Comparison of ENCODE assay signal across 8 cellular contexts in the genomic region with DNA sequence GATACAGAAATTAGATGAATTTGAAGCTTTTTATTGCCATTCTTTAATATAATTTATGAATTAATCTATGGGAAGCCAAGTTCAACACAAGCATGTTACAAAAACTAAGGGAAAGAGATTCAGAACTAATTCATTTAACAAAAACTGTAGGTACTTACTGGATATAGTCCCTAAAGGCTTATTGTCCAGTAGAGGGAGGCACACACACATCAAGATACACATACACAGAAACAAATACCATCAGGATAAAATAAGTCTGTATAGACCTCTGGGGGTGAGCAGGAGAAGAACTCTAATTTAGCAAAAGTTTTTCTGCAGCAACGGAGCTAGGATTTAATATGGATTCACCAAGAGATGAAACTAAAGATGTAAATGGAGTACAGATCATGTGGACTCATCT.
DNase-seq lines count a peak whose midpoint lies in the region; TF ChIP-seq lines count a peak whose summit lies in the region.

No MANE protein-coding gene starts in this region.

- 17 to 32% (median 24%) methylated on average over 1 of the region's 1 CpG for WGBS in adrenal gland, 4 donors
- WGBS in testis, 2 donors, result 31 to 50% methylated on average over 1 of the region's 1 CpG

- no peak overlapping the region for H3K27ac ChIP-seq in adrenal gland
- H3K27ac ChIP-seq in testis, result no peak overlapping the region

- no peak overlapping the region for H3K4me2 ChIP-seq in Loucy (ENCODE audit: low read depth, low read length, poor library complexity, severe bottlenecking)

- DNase-seq in DMS114 treated with DMSO at 0.1 percent for 48 hours (lab: John Stamatoyannopoulos, UW; ENCODE audit: unreplicated experiment) (peak; percentile 31), adrenal gland (peak in 1 of 7 donors; percentile 4), left kidney (ENCODE audit: low read depth, low spot score) (peak; percentile 53), testis (no peak), cortex of kidney (lab: John Stamatoyannopoulos, UW) (no peak)
- no peak for DNase-seq in stimulated activated CD4-positive, alpha-beta T cell treated with anti-CD3 and anti-CD28 coated beads, Interleukin-15, amount 100 ng/mL, for 24 hours
- no peak for DNase-seq in stimulated activated CD4-positive, alpha-beta T cell treated with anti-CD3 and anti-CD28 coated beads, Interleukin-1b, Interleukin-23, amount 100 ng/mL, for 48 hours

- H3K4me1 ChIP-seq in Loucy (ENCODE audit: insufficient read depth, low read length, poor library complexity, severe bottlenecking) (peaks cover 3% of the 10 kb centered on the region), adrenal gland (replicated peaks in 1 of 2) (no peaks in the 10 kb centered on the region), testis (no peaks in the 10 kb centered on the region)

- H3K79me2 ChIP-seq in Loucy (ENCODE audit: insufficient read depth, low read length), result no peaks in the 10 kb centered on the region

- intact Hi-C loops in adrenal gland (cut with DNase I), result loop anchor here (5.0 to 10.0 kb wide), 2 partner anchors 160 to 163 kb away; no protein-coding TSS in a partner anchor
- intact Hi-C loops in testis (cut with DNase I; ENCODE audit: low total_unique reads), result loop anchor here (10.0 kb wide), 1 partner anchor 160 kb away; no protein-coding TSS in a partner anchor

- H2AFZ ChIP-seq in Loucy (ENCODE audit: low read length), result no peak overlapping the region

- H4K20me1 ChIP-seq in Loucy (ENCODE audit: insufficient read depth, low read length, poor library complexity, severe bottlenecking), result no peaks in the 10 kb centered on the region

- H3K36me3 ChIP-seq in Loucy (ENCODE audit: insufficient read depth, low read length), result no peaks in the 10 kb centered on the region
- no peaks in the 10 kb centered on the region for H3K36me3 ChIP-seq in adrenal gland (replicated peaks in 1 of 2)
- H3K36me3 ChIP-seq in testis (ENCODE audit: low read depth, missing control alignments), result no peaks in the 10 kb centered on the region

- no peaks in the 10 kb centered on the region for H3K9me2 ChIP-seq in Loucy (replicated peaks; ENCODE audit: low read depth, low read length)

- H3K27me3 ChIP-seq in Loucy (ENCODE audit: insufficient read depth, low read length, poor library complexity, severe bottlenecking) (no peaks in the 10 kb centered on the region), adrenal gland (no peaks in the 10 kb centered on the region), testis (no peaks in the 10 kb centered on the region)

- no peaks in the 10 kb centered on the region for H3F3A ChIP-seq in Loucy (ENCODE audit: low read depth)

- H3K9me3 ChIP-seq in Loucy (ENCODE audit: insufficient read depth, low read depth, low read length) (no peaks in the 10 kb centered on the region), adrenal gland (replicated peaks in 1 of 3) (no peaks in the 10 kb centered on the region), testis (no peaks in the 10 kb centered on the region)

- TF ChIP-seq CTCF in Loucy (conservative IDR thresholded peaks at IDR 0.05; ENCODE audit: low read length), result peak; percentile 46
- TF ChIP-seq CTCF in adrenal gland (IDR thresholded peaks at IDR 0.05), result peak; percentile 26 to 68 (median 56)
- peak in 1 of 3 experiments; percentile 27 for TF ChIP-seq CTCF in testis (IDR thresholded peaks at IDR 0.05)

- H3K9ac ChIP-seq in Loucy (ENCODE audit: low read depth, low read length, poor library complexity, severe bottlenecking), result no peak overlapping the region

- no peak overlapping the region for H3K4me3 ChIP-seq in Loucy (ENCODE audit: low read length, poor library complexity, severe bottlenecking)
- H3K4me3 ChIP-seq in adrenal gland, result no peak overlapping the region
- no peak overlapping the region for H3K4me3 ChIP-seq in testis

- TF ChIP-seq POLR2A in adrenal gland (IDR thresholded peaks at IDR 0.05) (no peak), testis (IDR thresholded peaks at IDR 0.05) (no peak)

Comparison
In these comparisons a context has a peak if more than half of its experiments do, and no peak if none do; other contexts are left out.
1. DNase-seq: peak in DMS114 treated with DMSO at 0.1 percent for 48 hours (single experiment) and left kidney (single experiment); none in stimulated activated CD4-positive, alpha-beta T cell treated with anti-CD3 and anti-CD28 coated beads, Interleukin-15, amount 100 ng/mL, for 24 hours (single experiment), testis (single experiment), stimulated activated CD4-positive, alpha-beta T cell treated with anti-CD3 and anti-CD28 coated beads, Interleukin-1b, Interleukin-23, amount 100 ng/mL, for 48 hours (single experiment) and cortex of kidney (single experiment).